Comparison of ENCODE assay signal across 8 cellular contexts in genomic region chr5:82276800-82277612, GRCh38. TPM values are rescaled to one million over a fixed set of nuclear protein-coding genes. Genes with fewer than 3 reads are reported as not detected.
DNase-seq lines count a peak whose midpoint lies in the region; ATAC-seq and TF ChIP-seq lines count a peak whose summit lies in the region.

No MANE protein-coding gene starts in this region.

- H3K4me1 ChIP-seq in liver (ENCODE audit: control insufficient read depth in 4 of 4, insufficient read depth in 4 of 4, low read length in 3 of 4): peaks cover 5 to 25% (median 15%) of the 10 kb centered on the region in 4 donors

- H3K4me3 ChIP-seq in liver (ENCODE audit: low read depth in 1 of 3, low read length in 3 of 3): peak overlapping the region; percentile 91 to 100 (median 92)

- TF ChIP-seq CTCF in liver (IDR thresholded peaks at IDR 0.05; ENCODE audit: low read depth, low read length, missing input control) (no peak), type B pancreatic cell (conservative IDR thresholded peaks at IDR 0.05) (no peak)

- H3K9ac ChIP-seq in liver (ENCODE audit: low read depth in 1 of 2, low read length in 2 of 2): peak overlapping the region; percentile 99

- no peaks in the 10 kb centered on the region for H3K27me3 Mint-ChIP-seq in activated naive CD4-positive, alpha-beta T cell treated with anti-CD3 and anti-CD28 coated beads, Interleukin-2, amount 50 U/mL, for 24 hours
- no peaks in the 10 kb centered on the region for H3K27me3 Mint-ChIP-seq in activated naive CD8-positive, alpha-beta T cell treated with anti-CD3 and anti-CD28 coated beads, Interleukin-2, amount 50 U/mL, for 24 hours
- no peaks in the 10 kb centered on the region for H3K27me3 Mint-ChIP-seq in type B pancreatic cell

- peak overlapping the region; percentile 100 for H3K4me3 Mint-ChIP-seq in activated naive CD4-positive, alpha-beta T cell treated with anti-CD3 and anti-CD28 coated beads, Interleukin-2, amount 50 U/mL, for 24 hours
- peak overlapping the region; percentile 93 for H3K4me3 Mint-ChIP-seq in activated naive CD8-positive, alpha-beta T cell treated with anti-CD3 and anti-CD28 coated beads, Interleukin-2, amount 50 U/mL, for 24 hours
- H3K4me3 Mint-ChIP-seq in type B pancreatic cell: peak overlapping the region; percentile 94

- no peak for ATAC-seq in activated naive CD8-positive, alpha-beta T cell treated with anti-CD3 and anti-CD28 coated beads, Interleukin-2, amount 50 U/mL, for 24 hours
- no peak for ATAC-seq in GM18907 (IDR thresholded peaks at IDR 0.05; ENCODE audit: unreplicated experiment)

- no peaks in the 10 kb centered on the region for H3K27me3 ChIP-seq in liver (ENCODE audit: control insufficient read depth in 4 of 4, insufficient read depth in 4 of 4, low read length in 3 of 4)

- no peak for TF ChIP-seq RAD21 in liver (IDR thresholded peaks at IDR 0.05)

- no peaks in the 10 kb centered on the region for H3K9me3 ChIP-seq in liver (ENCODE audit: control insufficient read depth in 4 of 4, low read length in 3 of 4)

- H3K36me3 Mint-ChIP-seq in activated naive CD4-positive, alpha-beta T cell treated with anti-CD3 and anti-CD28 coated beads, Interleukin-2, amount 50 U/mL, for 24 hours: peaks cover 42% of the 10 kb centered on the region
- H3K36me3 Mint-ChIP-seq in activated naive CD8-positive, alpha-beta T cell treated with anti-CD3 and anti-CD28 coated beads, Interleukin-2, amount 50 U/mL, for 24 hours (ENCODE audit: low read depth): peaks cover 59% of the 10 kb centered on the region
- peaks cover 47% of the 10 kb centered on the region for H3K36me3 Mint-ChIP-seq in type B pancreatic cell

- 70% methylated on average over 11 of the region's 11 CpGs for WGBS in liver

- no peaks in the 10 kb centered on the region for H3K9me3 Mint-ChIP-seq in activated naive CD4-positive, alpha-beta T cell treated with anti-CD3 and anti-CD28 coated beads, Interleukin-2, amount 50 U/mL, for 24 hours
- no peaks in the 10 kb centered on the region for H3K9me3 Mint-ChIP-seq in activated naive CD8-positive, alpha-beta T cell treated with anti-CD3 and anti-CD28 coated beads, Interleukin-2, amount 50 U/mL, for 24 hours
- H3K9me3 Mint-ChIP-seq in type B pancreatic cell: no peaks in the 10 kb centered on the region

- H3K27ac ChIP-seq in liver (ENCODE audit: low read depth in 1 of 2, low read length in 2 of 2): peak overlapping the region; percentile 86 to 93

- no peak for DNase-seq in activated naive CD4-positive, alpha-beta T cell treated with Interleukin-2 at 50 U/mL for 16 hours
- no peak for DNase-seq in activated naive CD8-positive, alpha-beta T cell treated with anti-CD3 and anti-CD28 coated beads, Interleukin-2, amount 50 U/mL, for 24 hours
- no peak for DNase-seq in type B pancreatic cell (ENCODE audit: extremely low spot score, unreplicated experiment)
- DNase-seq in middle frontal gyrus (ENCODE audit: extremely low spot score, low spot score): no peak
- DNase-seq in NCI-H2107 (lab: John Stamatoyannopoulos, UW): no peak

- peak overlapping the region; percentile 100 for H3K27ac Mint-ChIP-seq in activated naive CD4-positive, alpha-beta T cell treated with anti-CD3 and anti-CD28 coated beads, Interleukin-2, amount 50 U/mL, for 24 hours
- peak overlapping the region; percentile 99 for H3K27ac Mint-ChIP-seq in activated naive CD8-positive, alpha-beta T cell treated with anti-CD3 and anti-CD28 coated beads, Interleukin-2, amount 50 U/mL, for 24 hours
- peak overlapping the region; percentile 98 for H3K27ac Mint-ChIP-seq in type B pancreatic cell

- H3K4me1 Mint-ChIP-seq in activated naive CD4-positive, alpha-beta T cell treated with anti-CD3 and anti-CD28 coated beads, Interleukin-2, amount 50 U/mL, for 24 hours: peaks cover 61% of the 10 kb centered on the region
- peaks cover 66% of the 10 kb centered on the region for H3K4me1 Mint-ChIP-seq in activated naive CD8-positive, alpha-beta T cell treated with anti-CD3 and anti-CD28 coated beads, Interleukin-2, amount 50 U/mL, for 24 hours
- peaks cover 25% of the 10 kb centered on the region for H3K4me1 Mint-ChIP-seq in type B pancreatic cell (ENCODE audit: unreplicated experiment)

- peaks cover 9 to 23% (median 21%) of the 10 kb centered on the region in 4 donors for H3K36me3 ChIP-seq in liver (ENCODE audit: control insufficient read depth in 4 of 4, insufficient read depth in 3 of 4, low read depth in 1 of 4, low read length in 3 of 4)

TF ChIP-seq in liver, 16 proteins besides CTCF, POLR2A, EP300 and RAD21:
- TF ChIP-seq NR2F2 (IDR thresholded peaks at IDR 0.05): no peak

RNA-seq across cellular contexts. Expression of gene RPS23, which starts 1.1 kb away (rescaled TPM):
- total RNA-seq in liver (1,000 to 10,000 TPM in 1 of 2 donors, 100 to 1,000 TPM in 1; 494 to 1,610 TPM), type B pancreatic cell (ENCODE audit: low replicate concordance) (2,642 and 2,645 TPM in 2 replicates)
- 100 to 1,000 TPM; 447 to 741 TPM for polyA plus RNA-seq in liver
